ENCODE assay signal across 12 cellular contexts in genomic region chr11:92735039-92735438, GRCh38.
A peak's percentile ranks its signal among the peaks of the same experiment; 100 is the strongest.
DNase-seq lines count a peak whose midpoint lies in the region; ATAC-seq and TF ChIP-seq lines count a peak whose summit lies in the region.
"Had no signal": no experiment of that assay in that cellular context is flagged by ENCODE, and none has a peak within 500 bp of the region (broad histone marks: within the 10 kb centered on the region; RNA-seq: fewer than 3 reads in every experiment).

No MANE protein-coding gene starts in this region.

- H3K36me3 ChIP-seq in Panc1 (ENCODE audit: control insufficient read depth, insufficient read depth, low read length): no peaks in the 10 kb centered on the region

- POLR2A ChIA-PET in AG04449 (lab: Yijun Ruan, JAX): no interaction called here
- POLR2A ChIA-PET in Panc1 (lab: Charles Lee): no interaction called here

- H3K9me3 Mint-ChIP-seq in glutamatergic neuron (ENCODE audit: unreplicated experiment): no peaks in the 10 kb centered on the region
- H3K9me3 Mint-ChIP-seq in activated T-cell treated with anti-CD3 and anti-CD28 coated beads, Interleukin-2, amount 50 U/mL, for 24 hours: no peaks in the 10 kb centered on the region
- H3K9me3 Mint-ChIP-seq: activated naive CD8-positive, alpha-beta T cell treated with anti-CD3 and anti-CD28 coated beads, Interleukin-2, amount 50 U/mL, for 24 hours; IgD-negative memory B cell had no signal

- H3K27me3 Mint-ChIP-seq in glutamatergic neuron (ENCODE audit: unreplicated experiment): no peaks in the 10 kb centered on the region
- H3K27me3 Mint-ChIP-seq in activated T-cell treated with anti-CD3 and anti-CD28 coated beads, Interleukin-2, amount 50 U/mL, for 24 hours: no peaks in the 10 kb centered on the region
- H3K27me3 Mint-ChIP-seq: activated naive CD8-positive, alpha-beta T cell treated with anti-CD3 and anti-CD28 coated beads, Interleukin-2, amount 50 U/mL, for 24 hours; IgD-negative memory B cell had no signal

- no TSS peak for BruUV-seq in Panc1 (replicated peaks; lab: Mats Ljungman, UMichigan)

- peaks cover 7% of the 10 kb centered on the region for H3K4me1 Mint-ChIP-seq in glutamatergic neuron (ENCODE audit: low read depth, unreplicated experiment)
- no peaks in the 10 kb centered on the region for H3K4me1 Mint-ChIP-seq in activated T-cell treated with anti-CD3 and anti-CD28 coated beads, Interleukin-2, amount 50 U/mL, for 24 hours (ENCODE audit: low read depth)
- H3K4me1 Mint-ChIP-seq: activated naive CD8-positive, alpha-beta T cell treated with anti-CD3 and anti-CD28 coated beads, Interleukin-2, amount 50 U/mL, for 24 hours; IgD-negative memory B cell had no signal

- no peaks in the 10 kb centered on the region for H3K27me3 ChIP-seq in Panc1 (ENCODE audit: control insufficient read depth, insufficient read depth, low read length)

- H3K4me3 ChIP-seq in AG04449 (ENCODE audit: low read depth, low read length): no peak overlapping the region
- H3K4me3 ChIP-seq in Panc1 (ENCODE audit: low read depth in 2 of 2, low read length in 2 of 2): no peak overlapping the region

- TF ChIP-seq CTCF in AG04449 (IDR thresholded peaks at IDR 0.05; ENCODE audit: insufficient read depth, low read length, missing control alignments): peak; percentile 8
- TF ChIP-seq CTCF in GM10266 (IDR thresholded peaks at IDR 0.05; ENCODE audit: control insufficient read depth, insufficient read depth, low read depth, missing control alignments): peak; percentile 15
- peak; percentile 56 for TF ChIP-seq CTCF in Panc1 (IDR thresholded peaks at IDR 0.05)
- peak; percentile 55 for TF ChIP-seq CTCF in glutamatergic neuron (IDR thresholded peaks at IDR 0.05; ENCODE audit: partially characterized antibody, unreplicated experiment)

- H3K4me1 ChIP-seq in Panc1 (ENCODE audit: control insufficient read depth, insufficient read depth, low read length): no peaks in the 10 kb centered on the region

- no peak overlapping the region for H3K27ac ChIP-seq in Panc1 (ENCODE audit: low read length)

- no peaks in the 10 kb centered on the region for H3K9me3 ChIP-seq in Panc1 (ENCODE audit: control insufficient read depth, insufficient read depth, low read depth, low read length)

- no peak overlapping the region for H3K27ac Mint-ChIP-seq in glutamatergic neuron (ENCODE audit: unreplicated experiment)
- H3K27ac Mint-ChIP-seq in activated T-cell treated with anti-CD3 and anti-CD28 coated beads, Interleukin-2, amount 50 U/mL, for 24 hours: no peak overlapping the region
- H3K27ac Mint-ChIP-seq: activated naive CD8-positive, alpha-beta T cell treated with anti-CD3 and anti-CD28 coated beads, Interleukin-2, amount 50 U/mL, for 24 hours; IgD-negative memory B cell had no signal

- H3K4me3 Mint-ChIP-seq in glutamatergic neuron (ENCODE audit: unreplicated experiment): no peak overlapping the region
- H3K4me3 Mint-ChIP-seq in activated T-cell treated with anti-CD3 and anti-CD28 coated beads, Interleukin-2, amount 50 U/mL, for 24 hours: no peak overlapping the region
- H3K4me3 Mint-ChIP-seq: activated naive CD8-positive, alpha-beta T cell treated with anti-CD3 and anti-CD28 coated beads, Interleukin-2, amount 50 U/mL, for 24 hours; IgD-negative memory B cell had no signal

- in situ Hi-C loops in Panc1 (cut with HindIII; ENCODE audit: low pct_unique_long_range_greater_than_20kb, low sequenced_read_pairs): no loop called here

- H3K36me3 Mint-ChIP-seq in glutamatergic neuron (ENCODE audit: unreplicated experiment): no peaks in the 10 kb centered on the region
- no peaks in the 10 kb centered on the region for H3K36me3 Mint-ChIP-seq in activated T-cell treated with anti-CD3 and anti-CD28 coated beads, Interleukin-2, amount 50 U/mL, for 24 hours (ENCODE audit: low read depth)
- H3K36me3 Mint-ChIP-seq: IgD-negative memory B cell had no signal

- no peak for ATAC-seq in Panc1
- ATAC-seq: activated naive CD8-positive, alpha-beta T cell treated with anti-CD3 and anti-CD28 coated beads, Interleukin-2, amount 50 U/mL, for 24 hours had no signal

- no peak for DNase-seq in AG04449 (ENCODE audit: low read depth, low spot score)
- DNase-seq in GM10266 (ENCODE audit: extremely low spot score): no peak
- no peak for DNase-seq in Panc1 (ENCODE audit: low read depth, low spot score)
- DNase-seq in glutamatergic neuron: no peak
- no peak for DNase-seq in NCI-H2196 (lab: John Stamatoyannopoulos, UW; ENCODE audit: unreplicated experiment)
- DNase-seq in activated CD8-positive, alpha-beta memory T cell treated with anti-CD3 and anti-CD28 coated beads, Interleukin-2, amount 50 U/mL, for 4 hours: no peak
- no peak for DNase-seq in activated T-cell treated with anti-CD3 and anti-CD28 coated beads, Interleukin-2, amount 50 U/mL, for 24 hours
- no peak for DNase-seq in stimulated activated CD4-positive, alpha-beta T cell treated with anti-CD3 and anti-CD28 coated beads, Interleukin-12 subunit alpha, Interleukin-12 subunit beta, amount 100 ng/mL, for 4 hours
- DNase-seq: activated CD4-positive, alpha-beta T cell treated with anti-CD3 and anti-CD28 coated beads for 48 hours; activated naive CD8-positive, alpha-beta T cell treated with anti-CD3 and anti-CD28 coated beads, Interleukin-2, amount 50 U/mL, for 24 hours; mesenchymal stem cell had no signal

- CTCF ChIA-PET in AG04449 (lab: Yijun Ruan, JAX) (no interaction called here), Panc1 (lab: Charles Lee) (interaction anchor here (0.6 kb wide), 1 partner anchor 1180 kb away, joined by 8 read pairs; no protein-coding TSS in a partner anchor)

- intact Hi-C loops in Panc1 (cut with micrococcal nuclease; ENCODE audit: unreplicated experiment): no loop called here
